1 cellular context compared by ENCODE assay signal in genomic region chr10:93061594-93062498, GRCh38.
TF ChIP-seq lines count a peak whose summit lies in the region.

No MANE protein-coding gene starts in this region.

TF ChIP-seq in SK-N-SH treated with all-trans-retinoic acid at 6 μM for 48 hours, 23 proteins besides CTCF, POLR2A, EP300 and RAD21 (continued from another document):
- TF ChIP-seq CSRNP3 (CRISPR knock-in tag; IDR thresholded peaks at IDR 0.05) = no peak
- TF ChIP-seq ZNF70 (CRISPR knock-in tag; IDR thresholded peaks at IDR 0.05) = no peak
